8 cellular contexts compared by ENCODE assay signal in the genomic region with DNA sequence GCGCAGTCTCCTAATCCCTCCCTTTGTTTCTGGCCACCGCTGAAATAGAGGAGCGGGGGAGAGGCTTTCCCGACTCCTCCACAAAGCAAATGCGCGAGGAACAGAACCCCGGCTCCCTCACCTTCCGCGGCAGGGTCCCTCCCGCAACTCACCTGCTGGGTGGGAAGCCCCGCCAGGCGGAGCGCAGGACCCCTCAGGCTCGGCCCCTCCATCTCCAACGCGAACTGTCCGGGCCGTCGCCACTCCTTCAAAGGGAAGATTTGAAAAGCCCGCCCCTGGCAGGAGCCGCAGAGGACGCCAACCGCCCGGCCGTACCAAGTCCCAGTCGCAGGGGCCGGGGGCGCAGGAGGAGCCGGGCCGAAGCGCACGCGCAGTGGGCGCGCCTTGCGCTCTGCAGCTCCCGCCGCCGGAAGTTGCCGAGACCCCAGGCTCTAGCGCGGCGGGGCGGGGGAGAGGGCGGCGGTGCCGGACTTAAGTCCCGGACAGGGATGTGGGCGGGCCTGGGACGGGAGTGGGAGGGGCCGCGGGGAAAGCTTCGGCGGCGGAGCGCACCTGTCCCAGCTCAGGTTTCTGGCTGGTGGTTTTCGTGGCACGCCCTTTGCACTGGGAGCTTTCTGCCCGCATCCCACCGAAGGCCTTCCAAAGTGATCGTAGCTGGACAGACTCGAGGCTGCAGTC. TPM values are rescaled to one million over a fixed set of nuclear protein-coding genes. Genes with fewer than 3 reads are reported as not detected.
DNase-seq lines count a peak whose midpoint lies in the region; ATAC-seq and TF ChIP-seq lines count a peak whose summit lies in the region.

TSS of gene RTKN2 (minus strand) at position 446 of the 678 bp plus-strand sequence. CDS start at position 212, 234 bp downstream.

- no peaks in the 10 kb centered on the region for H3K9me3 Mint-ChIP-seq in activated naive CD4-positive, alpha-beta T cell treated with anti-CD3 and anti-CD28 coated beads, Interleukin-2, amount 50 U/mL, for 72 hours

- H3K36me3 ChIP-seq in osteoblast (ENCODE audit: insufficient read depth, low read length) (no peaks in the 10 kb centered on the region), thoracic aorta (no peaks in the 10 kb centered on the region)

- DNase-seq in DMS153 (lab: John Stamatoyannopoulos, UW) (peak; percentile 90), LoVo (ENCODE audit: low spot score) (peak; percentile 89), SK-N-DZ (ENCODE audit: low spot score) (peak; percentile 95), head of caudate nucleus (peak; percentile 40 to 90 (median 80)), osteoblast (ENCODE audit: insufficient read length, low spot score, missing footprints) (peak; percentile 92), thoracic aorta (ENCODE audit: low spot score) (no peak)
- peak; percentile 78 to 86 for DNase-seq in activated naive CD4-positive, alpha-beta T cell treated with anti-CD3 and anti-CD28 coated beads, Interleukin-2, amount 50 U/mL, for 72 hours (ENCODE audit: low spot score in 2 of 2)

- H3K36me3 Mint-ChIP-seq in activated naive CD4-positive, alpha-beta T cell treated with anti-CD3 and anti-CD28 coated beads, Interleukin-2, amount 50 U/mL, for 72 hours, result peaks cover 0 to 12% of the 10 kb centered on the region in 2 donors

- H3K27ac ChIP-seq in osteoblast (ENCODE audit: low read depth, low read length) (no peak within 1 kb of the TSS), thoracic aorta (no peak within 1 kb of the TSS)

- ATAC-seq in GM21786 (IDR thresholded peaks at IDR 0.05; ENCODE audit: unreplicated experiment), result peak; percentile 60
- ATAC-seq in activated naive CD4-positive, alpha-beta T cell treated with anti-CD3 and anti-CD28 coated beads, Interleukin-2, amount 50 U/mL, for 72 hours, result peak; percentile 90 to 92
- no peak for ATAC-seq in thoracic aorta (ENCODE audit: insufficient number of reproducible peaks, low FRiP score, low read depth)

- peaks cover 2% of the 10 kb centered on the region for H3K27me3 ChIP-seq in osteoblast (ENCODE audit: insufficient read depth, low read length)
- H3K27me3 ChIP-seq in thoracic aorta (replicated peaks; ENCODE audit: insufficient read depth), result no peaks in the 10 kb centered on the region

- TF ChIP-seq CTCF in osteoblast (IDR thresholded peaks at IDR 0.05; ENCODE audit: extremely low read depth, low read depth, low read length) (no peak), thoracic aorta (IDR thresholded peaks at IDR 0.05) (peak; percentile 10)

- intact Hi-C loops in head of caudate nucleus (cut with DNase I), result loop anchor here (10.0 kb wide), 1 partner anchor 136 kb away; no protein-coding TSS in a partner anchor

- peaks cover 3% of the 10 kb centered on the region for H3K79me2 ChIP-seq in osteoblast (ENCODE audit: insufficient read depth, low read length)

- H3K9me3 ChIP-seq in osteoblast (ENCODE audit: low read depth, low read length) (no peaks in the 10 kb centered on the region), thoracic aorta (no peaks in the 10 kb centered on the region)

- peak within 1 kb of the TSS; percentile 76 for H3K4me3 ChIP-seq in osteoblast (ENCODE audit: insufficient read depth, low read length)
- H3K4me3 ChIP-seq in thoracic aorta, result peak within 1 kb of the TSS; percentile 86

- H3K27ac Mint-ChIP-seq in activated naive CD4-positive, alpha-beta T cell treated with anti-CD3 and anti-CD28 coated beads, Interleukin-2, amount 50 U/mL, for 72 hours, result peak within 1 kb of the TSS; percentile 61 to 81

- H4K20me1 ChIP-seq in osteoblast (ENCODE audit: insufficient read depth, low read length), result no peaks in the 10 kb centered on the region

- peak within 1 kb of the TSS; percentile 95 for H2AFZ ChIP-seq in osteoblast (ENCODE audit: low read length)

- H3K4me2 ChIP-seq in osteoblast (ENCODE audit: insufficient read depth, low read length), result peak within 1 kb of the TSS; percentile 97

- H3K4me1 ChIP-seq in osteoblast (ENCODE audit: insufficient read depth, low read length) (peaks cover 22% of the 10 kb centered on the region), thoracic aorta (ENCODE audit: control insufficient read depth in 1 of 2, low read depth in 2 of 2) (peaks cover 4 to 7% of the 10 kb centered on the region in 2 donors)

RNA-seq across cellular contexts. Expression of gene RTKN2, which starts in this region (rescaled TPM):
- 15.6 and 15.7 TPM in 2 replicates for polyA plus RNA-seq in SK-N-DZ (2014; cell fraction: cytosol; rRNA removed)
- polyA plus RNA-seq in SK-N-DZ (2014; cell fraction: nucleus; rRNA removed), result 19.1 and 21.5 TPM in 2 replicates
- 1 to 10 TPM; 9.2 to 10.0 TPM for total RNA-seq in activated naive CD4-positive, alpha-beta T cell treated with anti-CD3 and anti-CD28 coated beads, Interleukin-2, amount 50 U/mL, for 72 hours
- total RNA-seq in osteoblast (7.7 and 8.0 TPM in 2 replicates), thoracic aorta (not detected)
